In genomic region chr3:59751606-59752005, GRCh38 we compare ENCODE assay signal across 1 cellular context.
TF ChIP-seq lines count a peak whose summit lies in the region.

No MANE protein-coding gene starts in this region.

TF ChIP-seq in IMR-90, 13 proteins besides CTCF, POLR2A, EP300 and RAD21:
- no peak for TF ChIP-seq CEBPB (IDR thresholded peaks at IDR 0.05; ENCODE audit: low read depth, low read length)
- no peak for TF ChIP-seq MAZ (IDR thresholded peaks at IDR 0.05; ENCODE audit: borderline replicate concordance, low read depth, low read length)
- TF ChIP-seq CHD1 (IDR thresholded peaks at IDR 0.05; ENCODE audit: low read depth, low read length), result no peak
- no peak for TF ChIP-seq RFX5 (IDR thresholded peaks at IDR 0.05; ENCODE audit: low read depth, low read length)
- TF ChIP-seq NFE2L2 (IDR thresholded peaks at IDR 0.05; ENCODE audit: low read depth, low read length), result no peak
- TF ChIP-seq, protein P1, sequence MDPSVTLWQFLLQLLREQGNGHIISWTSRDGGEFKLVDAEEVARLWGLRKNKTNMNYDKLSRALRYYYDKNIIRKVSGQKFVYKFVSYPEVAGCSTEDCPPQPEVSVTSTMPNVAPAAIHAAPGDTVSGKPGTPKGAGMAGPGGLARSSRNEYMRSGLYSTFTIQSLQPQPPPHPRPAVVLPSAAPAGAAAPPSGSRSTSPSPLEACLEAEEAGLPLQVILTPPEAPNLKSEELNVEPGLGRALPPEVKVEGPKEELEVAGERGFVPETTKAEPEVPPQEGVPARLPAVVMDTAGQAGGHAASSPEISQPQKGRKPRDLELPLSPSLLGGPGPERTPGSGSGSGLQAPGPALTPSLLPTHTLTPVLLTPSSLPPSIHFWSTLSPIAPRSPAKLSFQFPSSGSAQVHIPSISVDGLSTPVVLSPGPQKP (IDR thresholded peaks at IDR 0.05; ENCODE audit: borderline replicate concordance, low read depth, low read length), result no peak
- no peak for TF ChIP-seq RCOR1 (IDR thresholded peaks at IDR 0.05; ENCODE audit: insufficient replicate concordance, low read length)
- TF ChIP-seq MAFK (IDR thresholded peaks at IDR 0.05; ENCODE audit: low read depth, low read length), result no peak
- no peak for TF ChIP-seq MXI1 (IDR thresholded peaks at IDR 0.05; ENCODE audit: borderline replicate concordance, low read depth, low read length)
- TF ChIP-seq BHLHE40 (IDR thresholded peaks at IDR 0.05; ENCODE audit: low read depth, low read length), result no peak
- TF ChIP-seq SMC3 (IDR thresholded peaks at IDR 0.05; ENCODE audit: low read depth, low read length), result no peak
- TF ChIP-seq FOS (IDR thresholded peaks at IDR 0.05; ENCODE audit: low read depth, low read length), result no peak
